In the genomic region with DNA sequence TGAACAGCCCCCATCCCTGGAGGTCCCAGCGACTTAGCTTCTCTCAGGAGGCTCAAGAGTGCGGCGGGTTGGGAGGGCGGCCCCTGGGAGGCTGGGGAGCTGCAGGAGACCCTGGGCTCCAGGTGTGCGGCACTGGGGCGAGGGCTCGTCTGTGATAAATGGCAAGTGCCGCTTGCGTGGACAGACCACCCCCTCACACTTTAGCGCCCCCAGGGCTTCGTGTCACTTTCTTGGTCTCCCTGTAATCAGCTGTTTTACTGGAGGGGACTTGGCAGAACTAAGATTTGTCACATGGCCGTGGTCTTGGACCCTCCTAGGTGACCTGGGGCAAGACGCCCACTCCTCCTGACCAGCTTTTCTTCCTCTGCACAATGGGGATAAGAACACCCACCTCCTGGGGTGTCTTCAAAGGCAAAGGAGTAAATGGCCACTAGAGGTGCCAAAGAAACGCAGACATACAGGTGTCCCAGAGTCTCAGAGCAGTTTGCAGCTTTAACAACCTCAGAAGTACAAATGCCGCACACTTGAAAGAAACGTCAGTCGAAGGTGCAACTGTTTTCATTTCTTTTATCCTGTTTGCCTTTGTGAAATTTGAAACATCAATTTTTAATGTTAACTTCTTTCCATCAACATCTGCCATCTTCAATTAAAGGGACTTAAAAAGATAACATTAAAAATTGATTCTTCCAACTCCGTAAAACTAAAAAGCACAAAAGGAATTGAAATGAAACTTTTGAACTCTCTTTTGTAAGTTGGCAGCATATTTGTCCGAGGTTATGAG, we compare ENCODE assay signal across 8 cellular contexts. TPM values are rescaled to one million over a fixed set of nuclear protein-coding genes. Genes with fewer than 3 reads are reported as not detected.
DNase-seq lines count a peak whose midpoint lies in the region; ATAC-seq and TF ChIP-seq lines count a peak whose summit lies in the region.

No MANE protein-coding gene starts in this region.

- no peaks in the 10 kb centered on the region for H3K9me3 ChIP-seq in testis

- ATAC-seq in left colon (peak; percentile 62), HG02973 (IDR thresholded peaks at IDR 0.05; ENCODE audit: unreplicated experiment) (no peak)

- peaks cover 23% of the 10 kb centered on the region for H3K4me1 ChIP-seq in ACC112 (ENCODE audit: control insufficient read depth, insufficient read depth, low read length, unreplicated experiment)
- H3K4me1 ChIP-seq in testis: peaks cover 24% of the 10 kb centered on the region

- WGBS in testis, 2 donors: 24 to 27% methylated on average over 13 to 19 of the region's 19 CpGs

- DNase-seq in GM12864 (ENCODE audit: low read depth) (peak; percentile 24), NCI-H146 (lab: John Stamatoyannopoulos, UW) (peak; percentile 24), astrocyte of the hippocampus (ENCODE audit: low read depth, low spot score) (peak; percentile 50), left colon (peak in 1 of 2 donors; percentile 47), testis (peak; percentile 48)
- no peak for DNase-seq in stimulated activated CD4-positive, alpha-beta T cell treated with anti-CD3 and anti-CD28 coated beads, Interleukin-4, amount 100 ng/mL, for 24 hours

- peak; percentile 81 for TF ChIP-seq CTCF in GM12864 (IDR thresholded peaks at IDR 0.05; ENCODE audit: low read depth, low read length, missing control alignments)
- peak; percentile 35 to 44 (median 37) for TF ChIP-seq CTCF in testis (IDR thresholded peaks at IDR 0.05)

- peaks cover 8% of the 10 kb centered on the region for H3K79me2 ChIP-seq in ACC112 (ENCODE audit: control insufficient read depth, insufficient read depth, low read length, unreplicated experiment)

- no peak overlapping the region for H2AFZ ChIP-seq in ACC112 (ENCODE audit: low read length, unreplicated experiment)

- H3K4me3 ChIP-seq in ACC112 (ENCODE audit: low read depth, low read length): peak overlapping the region; percentile 85
- peak overlapping the region; percentile 57 for H3K4me3 ChIP-seq in GM12864 (ENCODE audit: low read depth, low read length)
- peak overlapping the region; percentile 53 to 71 for H3K4me3 ChIP-seq in testis

- intact Hi-C loops in left colon (cut with DNase I, micrococcal nuclease): no loop called here
- intact Hi-C loops in testis (cut with DNase I; ENCODE audit: low total_unique reads): no loop called here

- no peaks in the 10 kb centered on the region for H3K27me3 ChIP-seq in ACC112 (ENCODE audit: insufficient read depth, low read length)
- no peaks in the 10 kb centered on the region for H3K27me3 ChIP-seq in testis

- TF ChIP-seq POLR2A in testis (IDR thresholded peaks at IDR 0.05): no peak

- H3K27ac ChIP-seq in ACC112 (ENCODE audit: low read depth, low read length) (peak overlapping the region; percentile 60; the same call in 1 of the 2 replicates), testis (peak overlapping the region; percentile 84 to 89)

- H3K36me3 ChIP-seq in ACC112 (ENCODE audit: insufficient read depth, low read length) (no peaks in the 10 kb centered on the region), testis (ENCODE audit: low read depth, missing control alignments) (no peaks in the 10 kb centered on the region)

RNA-seq across cellular contexts. Expression of gene OSGIN1, which starts 0.9 kb away (rescaled TPM):
- total RNA-seq in left colon: 10 to 100 TPM; 14.5 to 14.7 TPM
- 10 to 100 TPM; 12.3 to 13.5 TPM for total RNA-seq in testis
- 18.5 TPM for polyA plus RNA-seq in testis (ENCODE audit: insufficient read depth, low read depth, low replicate concordance)

RNA-seq across cellular contexts. Expression of gene NECAB2, which starts 14.1 kb away (rescaled TPM):
- total RNA-seq in left colon: 1 to 10 TPM in 1 of 2 donors, under 1 TPM in 1; 0.24 to 1.0 TPM
- total RNA-seq in testis: 10 to 100 TPM in 1 of 2 donors, 1 to 10 TPM in 1; 9.5 to 13.9 TPM
- polyA plus RNA-seq in testis (ENCODE audit: insufficient read depth, low read depth, low replicate concordance): 12.9 TPM

RNA-seq across cellular contexts. Expression of gene MLYCD, which starts 55.1 kb away (rescaled TPM):
- 1 to 10 TPM; 8.7 to 9.8 TPM for total RNA-seq in left colon
- 10 to 100 TPM; 15.1 to 22.1 TPM for total RNA-seq in testis
- 4.5 TPM for polyA plus RNA-seq in testis (ENCODE audit: insufficient read depth, low read depth, low replicate concordance)

Comparison
In these comparisons a context has a peak if more than half of its experiments do, and no peak if none do; other contexts are left out.
1. RNA of gene NECAB2, which starts 14.1 kb away (total RNA-seq): 9.5 to 13.9 TPM in testis; 0.24 to 1.0 TPM in left colon; every median in the first group is over 4 times any median in the second.
2. Peak in every context shown above with its lines, with median percentiles within 50 percentile points of each other: H3K4me3 ChIP-seq.